10 cellular contexts compared by ENCODE assay signal in the genomic region with DNA sequence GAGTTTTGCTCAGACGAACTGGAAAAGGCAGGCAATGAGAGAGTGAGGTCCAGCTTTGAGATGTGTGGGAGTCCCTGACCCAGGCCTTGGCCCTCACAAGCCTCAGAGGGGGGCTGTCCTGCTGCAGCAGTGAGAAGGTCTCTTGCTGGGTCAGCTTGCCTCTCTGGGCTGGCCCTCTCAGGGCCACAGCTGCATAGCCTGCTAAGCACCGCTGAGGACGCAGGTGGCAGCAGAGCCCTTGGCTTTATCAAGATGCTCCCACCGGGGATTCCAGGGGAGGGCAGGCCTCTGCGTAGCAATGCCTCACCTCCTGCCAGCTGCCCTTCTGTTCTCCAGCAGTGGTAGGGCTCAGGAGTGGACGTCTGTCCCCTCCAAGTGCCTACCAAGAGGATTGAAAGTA.
A peak's percentile ranks its signal among the peaks of the same experiment; 100 is the strongest.
DNase-seq lines count a peak whose midpoint lies in the region; ATAC-seq and TF ChIP-seq lines count a peak whose summit lies in the region.
"Had no signal": no experiment of that assay in that cellular context is flagged by ENCODE, and none has a peak within 500 bp of the region (broad histone marks: within the 10 kb centered on the region; RNA-seq: fewer than 3 reads in every experiment).

No MANE protein-coding gene starts in this region.

- H3K27me3 ChIP-seq in Karpas-422 (ENCODE audit: low read length) (no peaks in the 10 kb centered on the region), spleen (replicated peaks in 1 of 7) (peaks cover 0 to 1% (median 0%) of the 10 kb centered on the region in 7 donors)
- H3K27me3 ChIP-seq: breast epithelium had no signal

- peak; percentile 49 for DNase-seq in Karpas-422
- peak; percentile 28 for DNase-seq in iPS DF 4.7 (ENCODE audit: extremely low read depth, low spot score)
- peak; percentile 70 for DNase-seq in spleen
- no peak for DNase-seq in GM19238 (ENCODE audit: insufficient read length, low spot score)
- DNase-seq in NK-92 (lab: John Stamatoyannopoulos, UW; ENCODE audit: unreplicated experiment): no peak
- DNase-seq: NCI-H1417 treated with DMSO at 0.1 percent for 48 hours; stimulated activated CD4-positive, alpha-beta T cell treated with anti-CD3 and anti-CD28 coated beads, Interleukin-4, amount 100 ng/mL, for 4 hours had no signal

- H3K9me3 ChIP-seq in Karpas-422 (ENCODE audit: low read length) (no peaks in the 10 kb centered on the region), spleen (no peaks in the 10 kb centered on the region)
- H3K9me3 ChIP-seq: breast epithelium had no signal

- H3K36me3 ChIP-seq in Karpas-422 (ENCODE audit: insufficient read depth, low read length): no peaks in the 10 kb centered on the region
- H3K36me3 ChIP-seq in spleen: no peaks in the 10 kb centered on the region
- H3K36me3 ChIP-seq: breast epithelium had no signal

- no peak overlapping the region for H3K9ac ChIP-seq in Karpas-422 (ENCODE audit: low read length)

- H2AFZ ChIP-seq in Karpas-422 (ENCODE audit: low read length): no peak overlapping the region

- TF ChIP-seq CTCF in VCaP (conservative IDR thresholded peaks at IDR 0.05): peak; percentile 42
- TF ChIP-seq CTCF in spleen (IDR thresholded peaks at IDR 0.05 in 8 of 11, conservative IDR thresholded peaks at IDR 0.05 in 3 of 11): peak in 1 of 11 experiments; percentile 15

- TF ChIP-seq POLR2A in spleen (IDR thresholded peaks at IDR 0.05): no peak

- 50 to 73% (median 54%) methylated on average over 4 to 6 of the region's 6 CpGs for WGBS in spleen, 5 donors

- H3K79me2 ChIP-seq in Karpas-422 (ENCODE audit: low read length): no peaks in the 10 kb centered on the region

- H3K4me1 ChIP-seq in Karpas-422 (ENCODE audit: low read length) (no peaks in the 10 kb centered on the region), spleen (no peaks in the 10 kb centered on the region)
- H3K4me1 ChIP-seq: breast epithelium had no signal

- no peak for ATAC-seq in HG02763 (IDR thresholded peaks at IDR 0.05; ENCODE audit: unreplicated experiment)

- H3K4me3 ChIP-seq in Karpas-422 (ENCODE audit: low read length) (no peak overlapping the region), spleen (no peak overlapping the region)
- H3K4me3 ChIP-seq: breast epithelium had no signal

- H3K27ac ChIP-seq in Karpas-422 (ENCODE audit: low read length): no peak overlapping the region
- H3K27ac ChIP-seq in VCaP: no peak overlapping the region
- H3K27ac ChIP-seq in spleen: no peak overlapping the region
- H3K27ac ChIP-seq: breast epithelium had no signal

- H3K9me2 ChIP-seq in Karpas-422 (replicated peaks; ENCODE audit: insufficient read depth, low read length): no peaks in the 10 kb centered on the region

- no peaks in the 10 kb centered on the region for H4K20me1 ChIP-seq in Karpas-422 (ENCODE audit: insufficient read depth, low read depth, low read length)

- H3K4me2 ChIP-seq in Karpas-422 (ENCODE audit: low read depth, low read length, poor library complexity, severe bottlenecking): no peak overlapping the region

- intact Hi-C loops in spleen (cut with DNase I; ENCODE audit: low total_unique reads): no loop called here

Comparison
In these comparisons a context has a peak if more than half of its experiments do, and no peak if none do; other contexts are left out.
1. DNase-seq: peak in Karpas-422 (single experiment), iPS DF 4.7 (single experiment) and spleen (single experiment); none in GM19238 (single experiment) and NK-92 (single experiment).